ENCODE assay signal across 29 cellular contexts in the genomic region with DNA sequence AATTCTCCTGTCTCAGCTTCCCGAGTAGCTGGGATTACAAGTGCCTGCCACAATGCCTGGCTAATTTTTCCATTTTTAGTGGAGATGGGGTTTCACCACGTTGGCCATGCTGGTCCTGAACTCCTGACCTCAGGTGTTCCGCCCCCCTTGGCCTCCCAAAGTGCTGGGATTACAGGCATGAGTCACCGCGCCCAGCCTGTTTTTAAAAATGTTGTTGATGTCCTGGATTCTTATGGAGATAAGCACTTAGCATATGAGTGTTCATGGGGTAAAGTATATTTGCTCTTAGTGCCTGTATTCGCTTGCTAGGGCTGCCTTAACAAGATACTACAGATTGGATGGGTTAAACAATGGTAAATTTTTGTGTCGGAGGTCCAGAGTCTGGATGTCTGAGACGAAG.
"Had no signal": no experiment of that assay in that cellular context is flagged by ENCODE, and none has a peak within 500 bp of the region (broad histone marks: within the 10 kb centered on the region; RNA-seq: fewer than 3 reads in every experiment).

No MANE protein-coding gene starts in this region.

- H3K27ac ChIP-seq: body of pancreas, cardiac muscle cell, coronary artery, dorsolateral prefrontal cortex, neutrophil, thoracic aorta, vagina, WERI-Rb-1 had no signal

- H3K9me3 Mint-ChIP-seq: activated CD4-positive, alpha-beta memory T cell treated with anti-CD3 and anti-CD28 coated beads, Interleukin-2, amount 10 ng/mL, durations not matched to agents 7 days and 5 days; activated CD4-positive, alpha-beta T cell treated with anti-CD3 and anti-CD28 coated beads, Interleukin-2, amount 10 ng/mL, durations not matched to agents 24 days and 14 days; activated T-cell treated with anti-CD3 and anti-CD28 coated beads, Interleukin-2, amount 50 U/mL, for 4 hours; naive B cell; nephron progenitor cell; stimulated activated effector memory CD8-positive, alpha-beta T cell treated with anti-CD3 and anti-CD28 coated beads, Interleukin-12 subunit alpha, Interleukin-12 subunit beta, amount 100 ng/mL, for 72 hours; stimulated activated naive CD8-positive, alpha-beta T cell treated with anti-CD3 and anti-CD28 coated beads, Interleukin-15, Interleukin-2, amounts not matched to agents 100 ng/mL and 50 ng/mL, for 24 hours; T-helper 2 cell treated with Interferon-gamma antibody and Interleukin-4, amounts not matched to agents 5 μg/mL and 100 μg/mL, for 36 hours; type B pancreatic cell had no signal

- H3K4me3 ChIP-seq: body of pancreas, cardiac muscle cell, coronary artery, dorsolateral prefrontal cortex, thoracic aorta, vagina had no signal

- H3K4me1 ChIP-seq: body of pancreas, vagina had no signal

- DNase-seq: activated CD4-positive, alpha-beta memory T cell treated with anti-CD3 and anti-CD28 coated beads, Interleukin-2, amount 10 ng/mL, durations not matched to agents 7 days and 5 days; activated CD4-positive, alpha-beta T cell treated with anti-CD3 and anti-CD28 coated beads, Interleukin-2, amount 10 ng/mL, durations not matched to agents 24 days and 14 days; activated CD4-positive, CD25-positive, alpha-beta regulatory T cell treated with anti-CD3 and anti-CD28 coated beads, Interleukin-2, amount 50 U/mL, for 72 hours; activated CD8-positive, alpha-beta memory T cell treated with anti-CD3 and anti-CD28 coated beads, Interleukin-2, amount 50 U/mL, for 48 hours; activated naive CD4-positive, alpha-beta T cell; activated T-cell treated with anti-CD3 and anti-CD28 coated beads, Interleukin-2, amount 50 U/mL, for 4 hours; aorta; body of pancreas; dorsolateral prefrontal cortex; effector memory CD4-positive, alpha-beta T cell; head of caudate nucleus; hippocampal formation; naive B cell; nephron progenitor cell; small intestine; stimulated activated CD4-positive, alpha-beta T cell treated with anti-CD3 and anti-CD28 coated beads, Interleukin-4, amount 100 ng/mL, for 24 hours; WERI-Rb-1 had no signal

- H3K9me3 ChIP-seq: body of pancreas, neutrophil, thoracic aorta, vagina had no signal

- H3K27me3 Mint-ChIP-seq: stimulated activated naive CD8-positive, alpha-beta T cell treated with anti-CD3 and anti-CD28 coated beads, Interleukin-15, Interleukin-2, amounts not matched to agents 100 ng/mL and 50 ng/mL, for 24 hours; type B pancreatic cell had no signal

- H3K36me3 Mint-ChIP-seq: activated naive CD8-positive, alpha-beta T cell; mesothelial cell of epicardium; naive B cell; stimulated activated effector memory CD8-positive, alpha-beta T cell treated with anti-CD3 and anti-CD28 coated beads, Interleukin-12 subunit alpha, Interleukin-12 subunit beta, amount 100 ng/mL, for 72 hours; type B pancreatic cell had no signal

- H3K27ac Mint-ChIP-seq: activated CD4-positive, alpha-beta memory T cell treated with anti-CD3 and anti-CD28 coated beads, Interleukin-2, amount 10 ng/mL, durations not matched to agents 7 days and 5 days; activated CD4-positive, alpha-beta T cell treated with anti-CD3 and anti-CD28 coated beads, Interleukin-2, amount 10 ng/mL, durations not matched to agents 24 days and 14 days; activated naive CD8-positive, alpha-beta T cell; mesothelial cell of epicardium; naive B cell; nephron progenitor cell; stimulated activated effector memory CD8-positive, alpha-beta T cell treated with anti-CD3 and anti-CD28 coated beads, Interleukin-12 subunit alpha, Interleukin-12 subunit beta, amount 100 ng/mL, for 72 hours; stimulated activated naive CD8-positive, alpha-beta T cell treated with anti-CD3 and anti-CD28 coated beads, Interleukin-15, Interleukin-2, amounts not matched to agents 100 ng/mL and 50 ng/mL, for 24 hours; T-helper 2 cell treated with Interferon-gamma antibody and Interleukin-4, amounts not matched to agents 5 μg/mL and 100 μg/mL, for 36 hours; type B pancreatic cell had no signal

- H3K36me3 ChIP-seq: cardiac muscle cell, neutrophil, thoracic aorta, vagina, WERI-Rb-1 had no signal

- ATAC-seq: activated T-cell treated with anti-CD3 and anti-CD28 coated beads, Interleukin-2, amount 50 U/mL, for 4 hours; body of pancreas; sciatic nerve; stimulated activated effector memory CD8-positive, alpha-beta T cell treated with anti-CD3 and anti-CD28 coated beads, Interleukin-12 subunit alpha, Interleukin-12 subunit beta, amount 100 ng/mL, for 72 hours had no signal

- H3K27me3 ChIP-seq: body of pancreas, cardiac muscle cell, dorsolateral prefrontal cortex, neutrophil, vagina had no signal

- H3K4me1 Mint-ChIP-seq: activated CD4-positive, alpha-beta memory T cell treated with anti-CD3 and anti-CD28 coated beads, Interleukin-2, amount 10 ng/mL, durations not matched to agents 7 days and 5 days; activated CD4-positive, alpha-beta T cell treated with anti-CD3 and anti-CD28 coated beads, Interleukin-2, amount 10 ng/mL, durations not matched to agents 24 days and 14 days; naive B cell; stimulated activated effector memory CD8-positive, alpha-beta T cell treated with anti-CD3 and anti-CD28 coated beads, Interleukin-12 subunit alpha, Interleukin-12 subunit beta, amount 100 ng/mL, for 72 hours had no signal

- H3K4me3 Mint-ChIP-seq: activated CD4-positive, alpha-beta memory T cell treated with anti-CD3 and anti-CD28 coated beads, Interleukin-2, amount 10 ng/mL, durations not matched to agents 7 days and 5 days; activated CD4-positive, alpha-beta T cell treated with anti-CD3 and anti-CD28 coated beads, Interleukin-2, amount 10 ng/mL, durations not matched to agents 24 days and 14 days; activated naive CD8-positive, alpha-beta T cell; activated T-cell treated with anti-CD3 and anti-CD28 coated beads, Interleukin-2, amount 50 U/mL, for 4 hours; mesothelial cell of epicardium; naive B cell; nephron progenitor cell; stimulated activated effector memory CD8-positive, alpha-beta T cell treated with anti-CD3 and anti-CD28 coated beads, Interleukin-12 subunit alpha, Interleukin-12 subunit beta, amount 100 ng/mL, for 72 hours; stimulated activated naive CD8-positive, alpha-beta T cell treated with anti-CD3 and anti-CD28 coated beads, Interleukin-15, Interleukin-2, amounts not matched to agents 100 ng/mL and 50 ng/mL, for 24 hours; T-helper 2 cell treated with Interferon-gamma antibody and Interleukin-4, amounts not matched to agents 5 μg/mL and 100 μg/mL, for 36 hours; type B pancreatic cell had no signal
